Comparison of ENCODE assay signal across 8 cellular contexts in genomic region chr11:108467091-108467823, GRCh38. TPM values are rescaled to one million over a fixed set of nuclear protein-coding genes. Genes with fewer than 3 reads are reported as not detected.
DNase-seq lines count a peak whose midpoint lies in the region; ATAC-seq and TF ChIP-seq lines count a peak whose summit lies in the region.

Gene C11orf65, minus strand, starts transcription at chr11:108467529. Its CDS starts 5,970 bp downstream, at chr11:108461559.

- H3K4me3 ChIP-seq in right atrium auricular region (peak within 1 kb of the TSS; percentile 55 to 61), prostate gland (peak within 1 kb of the TSS; percentile 52 to 65), urinary bladder (ENCODE audit: low read depth, low read length) (peak within 1 kb of the TSS; percentile 45)

- no peaks in the 10 kb centered on the region for H3K36me3 ChIP-seq in right atrium auricular region
- no peaks in the 10 kb centered on the region for H3K36me3 ChIP-seq in prostate gland
- no peaks in the 10 kb centered on the region for H3K36me3 ChIP-seq in urinary bladder (ENCODE audit: insufficient read depth)

- peak; percentile 95 to 98 for DNase-seq in NCI-H187 (lab: John Stamatoyannopoulos, UW)
- peak; percentile 84 to 96 (median 92) for DNase-seq in T-helper 2 cell
- peak; percentile 62 to 98 (median 93) for DNase-seq in anterior cingulate cortex (lab: John Stamatoyannopoulos, UW)
- DNase-seq in right atrium auricular region (ENCODE audit: low spot score): peak; percentile 98
- DNase-seq in prostate gland (ENCODE audit: low spot score): peak; percentile 97

- no peaks in the 10 kb centered on the region for H3K9me3 ChIP-seq in right atrium auricular region
- H3K9me3 ChIP-seq in prostate gland: no peaks in the 10 kb centered on the region

- H3K4me1 ChIP-seq in right atrium auricular region (peaks cover 0 to 6% of the 10 kb centered on the region in 2 donors), prostate gland (replicated peaks) (no peaks in the 10 kb centered on the region), urinary bladder (ENCODE audit: insufficient read depth) (no peaks in the 10 kb centered on the region)

- ATAC-seq in GM18502 (IDR thresholded peaks at IDR 0.05; ENCODE audit: poor library complexity, unreplicated experiment) (peak; percentile 99), HG02943 (IDR thresholded peaks at IDR 0.05; ENCODE audit: low read depth, unreplicated experiment) (peak; percentile 99)

- TF ChIP-seq POLR2A in prostate gland (IDR thresholded peaks at IDR 0.05): peak; percentile 98

- TF ChIP-seq CTCF in right atrium auricular region (IDR thresholded peaks at IDR 0.05) (no peak), prostate gland (IDR thresholded peaks at IDR 0.05) (no peak)

- peak within 1 kb of the TSS; percentile 94 to 97 for H3K27ac ChIP-seq in right atrium auricular region
- H3K27ac ChIP-seq in prostate gland: peak within 1 kb of the TSS; percentile 99
- H3K27ac ChIP-seq in urinary bladder (ENCODE audit: low read depth): peak within 1 kb of the TSS; percentile 92

- intact Hi-C loops in prostate gland (cut with DNase I): loop anchor here (2.0 to 10.0 kb wide), 4 partner anchors 30 to 244 kb away; partner anchors contain the start of genes ATM, DDX10, EXPH5 and NPAT

- under 1% methylated on average over 35 of the region's 35 CpGs for WGBS in prostate gland
- under 1% methylated on average over 35 of the region's 35 CpGs for WGBS in urinary bladder

- H3K27me3 ChIP-seq in right atrium auricular region (no peaks in the 10 kb centered on the region), prostate gland (replicated peaks; ENCODE audit: insufficient read depth) (no peaks in the 10 kb centered on the region)

RNA-seq across cellular contexts. Expression of gene C11orf65, which starts in this region (rescaled TPM):
- total RNA-seq in right atrium auricular region: 1 to 10 TPM in 1 of 2 donors, under 1 TPM in 1; 0.28 to 2.7 TPM
- 1 to 10 TPM in 1 of 2 donors, under 1 TPM in 1; 0.18 to 4.3 TPM for total RNA-seq in prostate gland
- 1.4 TPM for total RNA-seq in urinary bladder
- polyA plus RNA-seq in urinary bladder: 0.18 TPM

Comparison
In these comparisons a context has a peak if more than half of its experiments do, and no peak if none do; other contexts are left out.
1. Peak in every context shown above with its lines: DNase-seq, ATAC-seq, H3K4me3 ChIP-seq and H3K27ac ChIP-seq.